ENCODE assay signal across 36 cellular contexts in the genomic region with DNA sequence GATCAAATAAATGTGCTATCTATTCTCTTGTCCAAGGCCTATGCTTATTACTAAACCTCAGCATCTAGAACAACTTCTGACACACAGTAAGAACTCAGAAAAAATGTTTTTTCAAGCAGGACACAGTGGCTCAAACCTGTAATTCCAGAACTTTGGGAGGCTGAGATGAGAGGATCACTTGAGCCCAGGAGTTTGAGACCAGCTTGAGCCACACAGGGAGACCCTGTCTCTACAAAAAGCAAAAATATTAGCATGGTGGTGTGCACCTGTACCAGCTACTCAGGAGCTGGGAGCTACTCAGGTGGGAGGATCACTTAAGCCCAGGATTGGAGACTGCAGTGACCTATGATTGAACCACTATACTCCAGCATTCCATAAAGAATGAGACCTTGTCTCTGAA.
"Had no signal": no experiment of that assay in that cellular context is flagged by ENCODE, and none has a peak within 500 bp of the region (broad histone marks: within the 10 kb centered on the region; RNA-seq: fewer than 3 reads in every experiment).

No MANE protein-coding gene starts in this region.

- H3K27me3 ChIP-seq: MG63, Peyer's patch had no signal

- H3K9me3 Mint-ChIP-seq: activated CD4-positive, alpha-beta memory T cell treated with anti-CD3 and anti-CD28 coated beads, Interleukin-2, amount 10 ng/mL, durations not matched to agents 7 days and 5 days; activated naive CD4-positive, alpha-beta T cell treated with anti-CD3 and anti-CD28 coated beads, Interleukin-2, amount 10 ng/mL, durations not matched to agents 7 days and 5 days; activated naive CD8-positive, alpha-beta T cell treated with anti-CD3 and anti-CD28 coated beads, Interleukin-2, amount 50 U/mL, for 24 hours had no signal

- H3K9me3 ChIP-seq: MG63, Peyer's patch had no signal

- H3K36me3 ChIP-seq: MG63, Peyer's patch, WERI-Rb-1 had no signal

- H3K36me3 Mint-ChIP-seq: activated naive CD4-positive, alpha-beta T cell treated with anti-CD3 and anti-CD28 coated beads, Interleukin-2, amount 10 ng/mL, durations not matched to agents 7 days and 5 days had no signal

- H3K27me3 Mint-ChIP-seq: activated CD4-positive, alpha-beta memory T cell treated with anti-CD3 and anti-CD28 coated beads, Interleukin-2, amount 10 ng/mL, durations not matched to agents 7 days and 5 days; activated naive CD4-positive, alpha-beta T cell treated with anti-CD3 and anti-CD28 coated beads, Interleukin-2, amount 10 ng/mL, durations not matched to agents 7 days and 5 days; activated naive CD8-positive, alpha-beta T cell; activated naive CD8-positive, alpha-beta T cell treated with anti-CD3 and anti-CD28 coated beads, Interleukin-2, amount 50 U/mL, for 24 hours; brain; T-cell had no signal

- H3K27ac ChIP-seq: Peyer's patch, WERI-Rb-1 had no signal

- DNase-seq: activated CD4-positive, alpha-beta memory T cell treated with anti-CD3 and anti-CD28 coated beads, Interleukin-2, amount 10 ng/mL, durations not matched to agents 7 days and 5 days; activated CD4-positive, alpha-beta T cell treated with anti-CD3 and anti-CD28 coated beads for 1 hour; activated CD4-positive, alpha-beta T cell treated with anti-CD3 and anti-CD28 coated beads for 48 hours; activated CD4-positive, CD25-positive, alpha-beta regulatory T cell; activated naive CD4-positive, alpha-beta T cell treated with anti-CD3 and anti-CD28 coated beads, Interleukin-2, amount 10 ng/mL, durations not matched to agents 7 days and 5 days; activated naive CD8-positive, alpha-beta T cell treated with anti-CD3 and anti-CD28 coated beads, Interleukin-2, amount 50 U/mL, for 24 hours; activated T-cell treated with anti-CD3 and anti-CD28 coated beads for 4 hours; activated T-cell treated with anti-CD3 and anti-CD28 coated beads, Interleukin-2, amount 50 U/mL, for 48 hours; anterior cingulate cortex; caudate nucleus; cerebellar nuclear complex; Karpas-422; KBM-7; MG63; NCI-H1048; NCI-H1417; NCI-H146; NCI-H187; NCI-H2029 treated with DMSO at 0.1 percent for 48 hours; NCI-H2107; NCI-H2171; NCI-H510A; NCI-H526; NCI-H748 treated with DMSO at 0.1 percent for 48 hours; NK-92 treated with Interleukin-12 subunit alpha and Interleukin-12 subunit beta, amount 100 ng/mL, for 24 hours; PC-3; Peyer's patch; RPMI8226; SIG-M5; T-cell; T-helper 2 cell; T1000; WERI-Rb-1 had no signal

- H3K4me3 ChIP-seq: MG63, Peyer's patch had no signal

- H3K4me3 Mint-ChIP-seq: activated CD4-positive, alpha-beta memory T cell treated with anti-CD3 and anti-CD28 coated beads, Interleukin-2, amount 10 ng/mL, durations not matched to agents 7 days and 5 days; activated naive CD4-positive, alpha-beta T cell treated with anti-CD3 and anti-CD28 coated beads, Interleukin-2, amount 10 ng/mL, durations not matched to agents 7 days and 5 days; activated naive CD8-positive, alpha-beta T cell; activated naive CD8-positive, alpha-beta T cell treated with anti-CD3 and anti-CD28 coated beads, Interleukin-2, amount 50 U/mL, for 24 hours; brain; T-cell had no signal

- ATAC-seq: activated naive CD8-positive, alpha-beta T cell treated with anti-CD3 and anti-CD28 coated beads, Interleukin-2, amount 50 U/mL, for 24 hours; PC-3; Right ventricle myocardium inferior; T-cell had no signal

- H3K27ac Mint-ChIP-seq: activated naive CD4-positive, alpha-beta T cell treated with anti-CD3 and anti-CD28 coated beads, Interleukin-2, amount 10 ng/mL, durations not matched to agents 7 days and 5 days; activated naive CD8-positive, alpha-beta T cell; activated naive CD8-positive, alpha-beta T cell treated with anti-CD3 and anti-CD28 coated beads, Interleukin-2, amount 50 U/mL, for 24 hours; brain; T-cell had no signal
